Comparison of ENCODE assay signal across 29 cellular contexts in genomic region chr12:116354950-116355779, GRCh38.
"Had no signal": no experiment of that assay in that cellular context is flagged by ENCODE, and none has a peak within 500 bp of the region (broad histone marks: within the 10 kb centered on the region; RNA-seq: fewer than 3 reads in every experiment).

No MANE protein-coding gene starts in this region.

- H3K4me2 ChIP-seq: PC-9 had no signal

- H2AFZ ChIP-seq: PC-9 had no signal

- H3K27me3 ChIP-seq: ascending aorta had no signal

- H3K4me3 ChIP-seq: ascending aorta, PC-9 had no signal

- H3K36me3 ChIP-seq: ascending aorta had no signal

- H3K9me3 ChIP-seq: ascending aorta had no signal

- DNase-seq: activated CD4-positive, alpha-beta T cell treated with anti-CD3 and anti-CD28 coated beads, Interleukin-2, amount 10 ng/mL, durations not matched to agents 24 days and 14 days; activated CD4-positive, alpha-beta T cell treated with anti-CD3 and anti-CD28 coated beads, Interleukin-2, amount 50 U/mL, for 4 hours; activated CD8-positive, alpha-beta T cell treated with anti-CD3 and anti-CD28 coated beads for 36 hours; activated effector memory CD4-positive, alpha-beta T cell treated with anti-CD3 and anti-CD28 coated beads, Interleukin-2, amount 50 U/mL, for 16 hours; activated naive CD4-positive, alpha-beta T cell; activated naive CD4-positive, alpha-beta T cell treated with anti-CD3 and anti-CD28 coated beads, Interleukin-2, amount 50 U/mL, for 16 hours; activated naive CD8-positive, alpha-beta T cell treated with anti-CD3 and anti-CD28 coated beads, Interleukin-2, amount 10 ng/mL, durations not matched to agents 7 days and 5 days; activated T-cell treated with anti-CD3 and anti-CD28 coated beads, Interleukin-2, amount 50 U/mL, for 1 hour; activated T-cell treated with anti-CD3 and anti-CD28 coated beads, Interleukin-2, amount 50 U/mL, for 72 hours; amygdala; NCI-H1092 treated with DMSO at 0.1 percent for 48 hours; NCI-H1417 treated with DMSO at 0.1 percent for 48 hours; NCI-H187 treated with DMSO at 0.1 percent for 48 hours; NCI-H2081; NCI-H2171 treated with DMSO at 0.1 percent for 48 hours; NCI-H2227 treated with DMSO at 0.1 percent for 48 hours; NCI-H446 treated with DMSO at 0.1 percent for 48 hours; NCI-H524; NCI-H69; NCI-H82; NK-92 treated with Interleukin-12 subunit alpha and Interleukin-12 subunit beta, amount 100 ng/mL, for 24 hours; PC-9; Right ventricle myocardium superior; SW 1271; T-helper 1 cell; T-helper 2 cell; T-helper 9 cell had no signal

- H3K27ac ChIP-seq: ascending aorta, PC-9 had no signal

- ATAC-seq: activated CD8-positive, alpha-beta T cell treated with anti-CD3 and anti-CD28 coated beads for 36 hours; activated T-cell treated with anti-CD3 and anti-CD28 coated beads, Interleukin-2, amount 50 U/mL, for 72 hours; activated T-helper 17 cell treated with anti-CD3 and anti-CD28 coated beads, Interleukin-2, amount 50 U/mL, for 72 hours had no signal
